In genomic region chr3:123778525-123778924, GRCh38 we compare ENCODE assay signal across 18 cellular contexts.
"Had no signal": no experiment of that assay in that cellular context is flagged by ENCODE, and none has a peak within 500 bp of the region (broad histone marks: within the 10 kb centered on the region; RNA-seq: fewer than 3 reads in every experiment).

No MANE protein-coding gene starts in this region.

- H3K4me1 Mint-ChIP-seq: activated naive CD8-positive, alpha-beta T cell treated with anti-CD3 and anti-CD28 coated beads for 36 hours; activated T-helper 17 cell treated with anti-CD3 and anti-CD28 coated beads, Interleukin-2, amount 50 U/mL, for 72 hours; WTC11 had no signal

- H3K27ac Mint-ChIP-seq: activated naive CD8-positive, alpha-beta T cell treated with anti-CD3 and anti-CD28 coated beads for 36 hours; activated T-cell treated with anti-CD3 and anti-CD28 coated beads, Interleukin-2, amount 50 U/mL, for 24 hours; activated T-helper 17 cell treated with anti-CD3 and anti-CD28 coated beads, Interleukin-2, amount 50 U/mL, for 72 hours; dendritic cell treated with granulocyte-macrophage colony-stimulating factor and Interleukin-4, amounts not matched to agents 40 ng/mL and 50 ng/mL, for 4 days; WTC11 had no signal

- H3K9me3 ChIP-seq: left lung, tibial nerve, uterus had no signal

- H3K27ac ChIP-seq: left lung, tibial nerve had no signal

- H3K27me3 Mint-ChIP-seq: activated T-cell treated with anti-CD3 and anti-CD28 coated beads, Interleukin-2, amount 50 U/mL, for 24 hours; dendritic cell treated with granulocyte-macrophage colony-stimulating factor and Interleukin-4, amounts not matched to agents 40 ng/mL and 50 ng/mL, for 4 days had no signal

- H3K36me3 Mint-ChIP-seq: activated naive CD8-positive, alpha-beta T cell treated with anti-CD3 and anti-CD28 coated beads for 36 hours; WTC11 had no signal

- ATAC-seq: activated T-helper 17 cell treated with anti-CD3 and anti-CD28 coated beads, Interleukin-2, amount 50 U/mL, for 72 hours; WTC11 had no signal

- H3K4me3 ChIP-seq: left lung, lung, tibial nerve, uterus had no signal

- H3K36me3 ChIP-seq: left lung, tibial nerve, uterus had no signal

- H3K27me3 ChIP-seq: left lung, tibial nerve, uterus had no signal

- H3K9me3 Mint-ChIP-seq: activated naive CD8-positive, alpha-beta T cell treated with anti-CD3 and anti-CD28 coated beads for 36 hours; activated T-cell treated with anti-CD3 and anti-CD28 coated beads, Interleukin-2, amount 50 U/mL, for 24 hours; activated T-helper 17 cell treated with anti-CD3 and anti-CD28 coated beads, Interleukin-2, amount 50 U/mL, for 72 hours; dendritic cell treated with granulocyte-macrophage colony-stimulating factor and Interleukin-4, amounts not matched to agents 40 ng/mL and 50 ng/mL, for 4 days; nephron; WTC11 had no signal

- DNase-seq: activated CD8-positive, alpha-beta memory T cell treated with anti-CD3 and anti-CD28 coated beads for 24 hours; activated CD8-positive, alpha-beta memory T cell treated with anti-CD3 and anti-CD28 coated beads, Interleukin-2, amount 50 U/mL, for 4 hours; activated naive CD4-positive, alpha-beta T cell treated with Interleukin-2 at 50 U/mL for 16 hours; activated naive CD8-positive, alpha-beta T cell treated with anti-CD3 and anti-CD28 coated beads for 36 hours; activated T-cell treated with anti-CD3 and anti-CD28 coated beads, Interleukin-2, amount 50 U/mL, for 24 hours; effector CD4-positive, alpha-beta T cell; foreskin fibroblast; left lung; stimulated activated CD4-positive, alpha-beta T cell treated with anti-CD3 and anti-CD28 coated beads, Interleukin-2, amount 100 ng/mL, for 48 hours; stimulated activated naive CD4-positive, alpha-beta T cell; T1000 had no signal

- H3K4me3 Mint-ChIP-seq: activated naive CD8-positive, alpha-beta T cell treated with anti-CD3 and anti-CD28 coated beads for 36 hours; activated T-cell treated with anti-CD3 and anti-CD28 coated beads, Interleukin-2, amount 50 U/mL, for 24 hours; activated T-helper 17 cell treated with anti-CD3 and anti-CD28 coated beads, Interleukin-2, amount 50 U/mL, for 72 hours; dendritic cell treated with granulocyte-macrophage colony-stimulating factor and Interleukin-4, amounts not matched to agents 40 ng/mL and 50 ng/mL, for 4 days; nephron; WTC11 had no signal
